19 cellular contexts compared by ENCODE assay signal in genomic region chr19:29128203-29128602, GRCh38.
"Had no signal": no experiment of that assay in that cellular context is flagged by ENCODE, and none has a peak within 500 bp of the region (broad histone marks: within the 10 kb centered on the region; RNA-seq: fewer than 3 reads in every experiment).

No MANE protein-coding gene starts in this region.

- H3K4me1 ChIP-seq: esophagus muscularis mucosa, foreskin keratinocyte, gastroesophageal sphincter, heart left ventricle, left lung, lower lobe of right lung had no signal

- H3K4me2 ChIP-seq: hepatocyte had no signal

- H3K79me2 ChIP-seq: hepatocyte had no signal

- H3K4me3 ChIP-seq: esophagus muscularis mucosa, gastroesophageal sphincter, heart left ventricle, hepatocyte, left lung, lower lobe of right lung, mucosa of descending colon had no signal

- H3K27me3 ChIP-seq: foreskin keratinocyte, hepatocyte had no signal

- DNase-seq: cortex of kidney; effector CD8-positive, alpha-beta T cell; effector memory CD8-positive, alpha-beta T cell; endodermal cell; erythroblast; foreskin keratinocyte; heart left ventricle; hypothalamus; immature natural killer cell; left cardiac atrium; left lung; left ventricle myocardium superior; lower lobe of right lung; mesenchymal stem cell; mucosa of descending colon had no signal

- H2AFZ ChIP-seq: hepatocyte had no signal

- H3K36me3 ChIP-seq: esophagus muscularis mucosa, gastroesophageal sphincter, heart left ventricle, left lung, lower lobe of right lung had no signal

- H3K9me3 ChIP-seq: lower lobe of right lung had no signal

- H3K27ac ChIP-seq: epithelial cell of prostate, esophagus muscularis mucosa, foreskin keratinocyte, gastroesophageal sphincter, heart left ventricle, hepatocyte, left lung, lower lobe of right lung had no signal

- ATAC-seq: effector memory CD8-positive, alpha-beta T cell; foreskin keratinocyte; gastroesophageal sphincter; heart left ventricle; left cardiac atrium; left lung; left ventricle myocardium superior; lower lobe of right lung; mucosa of descending colon had no signal
